Comparison of ENCODE assay signal across 6 cellular contexts in genomic region chr14:21309956-21310355, GRCh38. TPM values are rescaled to one million over a fixed set of nuclear protein-coding genes. Genes with fewer than 3 reads are reported as not detected.
"Had no signal": no experiment of that assay in that cellular context is flagged by ENCODE, and none has a peak within 500 bp of the region (broad histone marks: within the 10 kb centered on the region; RNA-seq: fewer than 3 reads in every experiment).

No MANE protein-coding gene starts in this region.

- H3K36me3 ChIP-seq: HAP-1 had no signal

- H3K4me3 Mint-ChIP-seq: HFFc6 had no signal

- H3K27ac Mint-ChIP-seq: HFFc6 had no signal

- DNase-seq: GOT3, H7, HFFc6, IMR-90 had no signal

- H3K9me3 ChIP-seq: HAP-1 had no signal

- H3K9me3 Mint-ChIP-seq: HFFc6 had no signal

RNA-seq across cellular contexts. Expression of gene RPGRIP1, which starts 30.1 kb away (rescaled TPM):
- total RNA-seq: H4, HFFc6, IMR-90 had no signal
